ENCODE assay signal across 23 cellular contexts in the genomic region with DNA sequence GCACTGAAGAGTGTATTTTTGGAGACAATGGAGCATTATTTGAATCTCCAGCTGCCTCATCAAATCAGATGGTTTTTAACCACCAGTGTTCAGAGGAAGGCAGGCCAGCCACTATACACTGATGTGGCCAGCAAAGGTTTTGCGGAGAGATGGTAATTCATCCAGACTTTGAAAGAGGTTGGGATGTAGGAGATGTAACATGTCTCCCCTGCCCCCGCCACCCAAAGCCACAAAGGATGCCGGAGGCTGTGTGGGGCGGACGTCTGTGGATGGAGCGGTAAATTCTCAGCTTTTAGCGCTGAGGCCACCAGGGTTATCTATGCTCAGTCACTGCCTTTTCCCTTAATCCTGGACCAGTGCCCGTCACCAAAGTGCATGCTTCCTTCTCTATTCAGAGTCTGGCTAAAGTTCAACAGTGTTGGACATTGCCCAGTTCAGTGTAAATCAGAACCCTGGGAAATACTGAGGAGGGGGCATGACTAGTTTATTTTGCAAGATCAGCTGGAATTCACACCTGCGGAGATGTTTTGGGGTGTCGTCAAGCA. TPM values are rescaled to one million over a fixed set of nuclear protein-coding genes. Genes with fewer than 3 reads are reported as not detected.
A peak's percentile ranks its signal among the peaks of the same experiment; 100 is the strongest.
DNase-seq lines count a peak whose midpoint lies in the region; ATAC-seq and TF ChIP-seq lines count a peak whose summit lies in the region.
"Had no signal": no experiment of that assay in that cellular context is flagged by ENCODE, and none has a peak within 500 bp of the region (broad histone marks: within the 10 kb centered on the region; RNA-seq: fewer than 3 reads in every experiment).

No MANE protein-coding gene starts in this region.

- H3K4me3 ChIP-seq in choroid plexus epithelial cell (ENCODE audit: low read depth, low read length) (no peak overlapping the region), esophagus muscularis mucosa (no peak overlapping the region)
- H3K4me3 ChIP-seq: left ventricle myocardium inferior, psoas muscle, tibial artery had no signal

- H3K27me3 ChIP-seq in esophagus muscularis mucosa, result no peaks in the 10 kb centered on the region
- H3K27me3 ChIP-seq: tibial artery had no signal

- H3K9me3 ChIP-seq in esophagus muscularis mucosa, result no peaks in the 10 kb centered on the region
- H3K9me3 ChIP-seq: left ventricle myocardium inferior, psoas muscle, tibial artery had no signal

- H3K36me3 ChIP-seq in esophagus muscularis mucosa, result peaks cover 19 to 59% (median 40%) of the 10 kb centered on the region in 4 donors

- WGBS in esophagus muscularis mucosa, result 74% methylated on average over 10 of the region's 10 CpGs

- H3K4me1 ChIP-seq in esophagus muscularis mucosa, result peaks cover 24 to 40% (median 35%) of the 10 kb centered on the region in 4 donors

- no peak for TF ChIP-seq POLR2A in esophagus muscularis mucosa (IDR thresholded peaks at IDR 0.05; ENCODE audit: low read depth)

- intact Hi-C loops in esophagus muscularis mucosa (cut with DNase I), result no loop called here

- peak; percentile 60 for DNase-seq in Ammon's horn (ENCODE audit: low spot score)
- peak; percentile 62 for DNase-seq in OCI-M1 (lab: John Stamatoyannopoulos, UW)
- DNase-seq in choroid plexus epithelial cell (ENCODE audit: low read depth), result peak; percentile 23
- peak; percentile 72 for DNase-seq in medulla oblongata (ENCODE audit: extremely low spot score)
- DNase-seq in activated naive CD4-positive, alpha-beta T cell treated with anti-CD3 and anti-CD28 coated beads, Interleukin-2, amount 50 U/mL, for 16 hours, result no peak
- no peak for DNase-seq in esophagus muscularis mucosa (ENCODE audit: extremely low spot score)
- DNase-seq in NCI-H524 treated with DMSO at 0.1 percent for 48 hours (lab: John Stamatoyannopoulos, UW), result no peak
- DNase-seq: activated CD4-positive, CD25-positive, alpha-beta regulatory T cell treated with anti-CD3 and anti-CD28 coated beads, Interleukin-2, amount 50 U/mL, for 72 hours; activated naive CD4-positive, alpha-beta T cell treated with Interleukin-2 at 50 U/mL for 16 hours; Calu3; central memory CD4-positive, alpha-beta T cell; GDM1; hippocampal formation; left ventricle myocardium inferior; naive thymus-derived CD4-positive, alpha-beta T cell; NCI-H146; NCI-H446 treated with DMSO at 0.1 percent for 48 hours; PC-3; stimulated activated CD4-positive, alpha-beta T cell treated with anti-CD3 and anti-CD28 coated beads, Interleukin-2, amount 100 ng/mL, for 24 hours; tibial artery had no signal

- no peak for ATAC-seq in HG03469 (IDR thresholded peaks at IDR 0.05; ENCODE audit: unreplicated experiment)
- ATAC-seq: naive thymus-derived CD4-positive, alpha-beta T cell; PC-3; psoas muscle had no signal

- TF ChIP-seq EP300 in esophagus muscularis mucosa (IDR thresholded peaks at IDR 0.05), result no peak

- no peak overlapping the region for H3K27ac ChIP-seq in esophagus muscularis mucosa (replicated peaks in 1 of 4)
- H3K27ac ChIP-seq: epithelial cell of prostate, left ventricle myocardium inferior, psoas muscle, tibial artery had no signal

- TF ChIP-seq CTCF in choroid plexus epithelial cell (conservative IDR thresholded peaks at IDR 0.05; ENCODE audit: low read depth, low read length), result no peak
- TF ChIP-seq CTCF in esophagus muscularis mucosa (IDR thresholded peaks at IDR 0.05), result no peak

RNA-seq across cellular contexts. Expression of a gene that starts 3.7 kb away (rescaled TPM):
- total RNA-seq in esophagus muscularis mucosa, result 10 to 100 TPM; 60.2 to 89.9 (median 81.2) TPM

RNA-seq across cellular contexts. Expression of a gene that starts 11.0 kb away (rescaled TPM):
- 10 to 100 TPM; 15.0 to 26.0 (median 19.9) TPM for total RNA-seq in esophagus muscularis mucosa

RNA-seq across cellular contexts. Expression of a gene that starts 11.4 kb away (rescaled TPM):
- total RNA-seq in esophagus muscularis mucosa, result 10 to 100 TPM; 47.2 to 69.6 (median 61.7) TPM

RNA-seq across cellular contexts. Expression of a gene that starts 26.0 kb away (rescaled TPM):
- 1 to 10 TPM; 2.1 to 8.7 (median 5.7) TPM for total RNA-seq in esophagus muscularis mucosa

RNA-seq across cellular contexts. Expression of a gene that starts 32.2 kb away (rescaled TPM):
- 1 to 10 TPM; 2.5 to 4.6 (median 3.5) TPM for total RNA-seq in esophagus muscularis mucosa

Comparison
In these comparisons a context has a peak if more than half of its experiments do, and no peak if none do; other contexts are left out.
1. DNase-seq: peak in Ammon's horn (single experiment), OCI-M1 (single experiment), choroid plexus epithelial cell (single experiment) and medulla oblongata (single experiment); none in activated naive CD4-positive, alpha-beta T cell treated with anti-CD3 and anti-CD28 coated beads, Interleukin-2, amount 50 U/mL, for 16 hours (single experiment), esophagus muscularis mucosa (single experiment) and NCI-H524 treated with DMSO at 0.1 percent for 48 hours (single experiment).